ENCODE assay signal across 8 cellular contexts in the genomic region with DNA sequence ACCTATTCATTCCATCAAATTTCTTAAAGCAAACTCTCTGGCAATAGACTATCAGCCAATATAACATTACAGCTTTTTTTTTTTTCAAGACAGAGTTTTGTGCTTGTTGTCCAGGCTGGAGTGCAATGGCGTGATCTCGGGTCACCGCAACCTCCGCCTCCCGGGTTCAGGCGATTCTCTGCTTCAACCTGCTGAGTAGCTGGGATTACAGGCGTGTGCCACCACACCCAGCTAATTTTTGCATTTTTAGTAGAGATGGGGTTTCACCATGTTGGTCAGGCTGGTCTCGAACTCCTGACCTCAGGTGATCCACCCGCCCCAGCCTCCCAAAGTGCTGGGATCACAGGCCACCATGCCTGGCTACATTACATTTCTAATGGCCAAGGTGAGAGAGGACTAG. TPM values are rescaled to one million over a fixed set of nuclear protein-coding genes. Genes with fewer than 3 reads are reported as not detected.
DNase-seq lines count a peak whose midpoint lies in the region; ATAC-seq, FAIRE-seq and TF ChIP-seq lines count a peak whose summit lies in the region.
"Not testable (repeated sequence)": the region's sequence is repeated elsewhere in the genome, so short reads cannot be mapped to it uniquely, and the experiment has no call there.

No MANE protein-coding gene starts in this region.

- peak overlapping the region; percentile 99 for H3K27ac ChIP-seq in CD4-positive, CD25-positive, alpha-beta regulatory T cell (ENCODE audit: insufficient read depth, low read length, poor library complexity, severe bottlenecking)
- H3K27ac ChIP-seq in KOPT-K1 (ENCODE audit: low read depth, low read length, poor library complexity, severe bottlenecking): peak overlapping the region; percentile 81
- peak overlapping the region; percentile 74 for H3K27ac ChIP-seq in WERI-Rb-1
- not testable (repeated sequence) for H3K27ac ChIP-seq in HepG2 (ENCODE audit: extremely low read length, insufficient read depth, low read length)
- peak overlapping the region; percentile 81 to 91 (median 85) for H3K27ac ChIP-seq in stomach

- H3K4me3 Mint-ChIP-seq in CD4-positive, CD25-positive, alpha-beta regulatory T cell: peak overlapping the region; percentile 25 to 80 (median 64)
- peak overlapping the region; percentile 62 for H3K4me3 Mint-ChIP-seq in activated T-cell treated with anti-CD3 and anti-CD28 coated beads, Interleukin-2, amount 50 U/mL, for 4 hours
- H3K4me3 Mint-ChIP-seq in activated naive CD8-positive, alpha-beta T cell treated with anti-CD3 and anti-CD28 coated beads, Interleukin-2, amount 10 ng/mL, durations not matched to agents 7 days and 5 days: peak overlapping the region; percentile 77
- not testable (repeated sequence) for H3K4me3 Mint-ChIP-seq in progenitor cell of endocrine pancreas (ENCODE audit: low read depth)

- not testable (repeated sequence) for BruUV-seq in HepG2 (replicated peaks; lab: Mats Ljungman, UMichigan)

- H3K9me3 ChIP-seq in CD4-positive, CD25-positive, alpha-beta regulatory T cell (ENCODE audit: control insufficient read depth in 2 of 2, low read length in 2 of 2); KOPT-K1 (ENCODE audit: insufficient read depth, low read length, poor library complexity, severe bottlenecking); WERI-Rb-1 (ENCODE audit: severe bottlenecking); HepG2 (ENCODE audit: low read length); stomach: not testable (repeated sequence)

- intact Hi-C loops in HepG2 (cut with micrococcal nuclease; ENCODE audit: unreplicated experiment); stomach (cut with DNase I; ENCODE audit: low total_unique reads): not testable (repeated sequence)

- not testable (repeated sequence) for H3K27me3 ChIP-seq in CD4-positive, CD25-positive, alpha-beta regulatory T cell (ENCODE audit: control insufficient read depth, insufficient read depth, low read length); WERI-Rb-1 (ENCODE audit: insufficient read depth, low read depth, severe bottlenecking); HepG2 (ENCODE audit: control insufficient read depth in 1 of 2, insufficient read depth in 2 of 2, low read length in 2 of 2); stomach

- not testable (repeated sequence) for FAIRE-seq in HepG2 (lab: Jason Lieb, UNC)

- POLR2A ChIA-PET in activated naive CD8-positive, alpha-beta T cell treated with anti-CD3 and anti-CD28 coated beads, Interleukin-2, amount 10 ng/mL, durations not matched to agents 7 days and 5 days (lab: Charles Lee): interaction anchor here (0.7 to 13.1 kb wide), 11 partner anchors 8 to 652 kb away, joined by 3 to 315 read pairs (median 5); partner anchors contain the start of gene OXA1L
- POLR2A ChIA-PET in HepG2 (lab: Yijun Ruan, JAX): not testable (repeated sequence)

- not testable (repeated sequence) for DNase-seq in CD4-positive, CD25-positive, alpha-beta regulatory T cell; WERI-Rb-1; activated T-cell treated with anti-CD3 and anti-CD28 coated beads, Interleukin-2, amount 50 U/mL, for 4 hours; HepG2 (ENCODE audit: low spot score); progenitor cell of endocrine pancreas (ENCODE audit: low spot score, unreplicated experiment); stomach
- peak; percentile 28 for DNase-seq in activated naive CD8-positive, alpha-beta T cell treated with anti-CD3 and anti-CD28 coated beads, Interleukin-2, amount 10 ng/mL, durations not matched to agents 7 days and 5 days

- H3K9ac ChIP-seq in HepG2 (ENCODE audit: insufficient read depth, low read depth, low read length): not testable (repeated sequence)

- not testable (repeated sequence) for TF ChIP-seq POLR2A in HepG2 (IDR thresholded peaks at IDR 0.05; ENCODE audit: insufficient read depth in 1 of 2, low read depth in 2 of 2, low read length in 2 of 2); stomach (IDR thresholded peaks at IDR 0.05)

- not testable (repeated sequence) for H3K27me3 Mint-ChIP-seq in CD4-positive, CD25-positive, alpha-beta regulatory T cell; activated T-cell treated with anti-CD3 and anti-CD28 coated beads, Interleukin-2, amount 50 U/mL, for 4 hours (ENCODE audit: low read depth); activated naive CD8-positive, alpha-beta T cell treated with anti-CD3 and anti-CD28 coated beads, Interleukin-2, amount 10 ng/mL, durations not matched to agents 7 days and 5 days; progenitor cell of endocrine pancreas

- H3K4me2 ChIP-seq in HepG2 (ENCODE audit: low read depth, low read length): not testable (repeated sequence)

- H3K27ac Mint-ChIP-seq in CD4-positive, CD25-positive, alpha-beta regulatory T cell: peak overlapping the region; percentile 97 to 100 (median 100)
- peak overlapping the region; percentile 85 for H3K27ac Mint-ChIP-seq in activated naive CD8-positive, alpha-beta T cell treated with anti-CD3 and anti-CD28 coated beads, Interleukin-2, amount 10 ng/mL, durations not matched to agents 7 days and 5 days
- peak overlapping the region; percentile 24 for H3K27ac Mint-ChIP-seq in progenitor cell of endocrine pancreas

- peaks cover 20% of the 10 kb centered on the region for H3K36me3 Mint-ChIP-seq in CD4-positive, CD25-positive, alpha-beta regulatory T cell
- peaks cover 33% of the 10 kb centered on the region for H3K36me3 Mint-ChIP-seq in activated T-cell treated with anti-CD3 and anti-CD28 coated beads, Interleukin-2, amount 50 U/mL, for 4 hours (ENCODE audit: insufficient read depth)
- H3K36me3 Mint-ChIP-seq in activated naive CD8-positive, alpha-beta T cell treated with anti-CD3 and anti-CD28 coated beads, Interleukin-2, amount 10 ng/mL, durations not matched to agents 7 days and 5 days: peaks cover 19% of the 10 kb centered on the region
- H3K36me3 Mint-ChIP-seq in progenitor cell of endocrine pancreas (ENCODE audit: insufficient read depth): peaks cover 14% of the 10 kb centered on the region

- peaks cover 25% of the 10 kb centered on the region for H3K79me2 ChIP-seq in HepG2 (ENCODE audit: insufficient read depth, low read length)

- H2AFZ ChIP-seq in HepG2 (ENCODE audit: low read length): not testable (repeated sequence)

- CTCF ChIA-PET in HepG2 (lab: Yijun Ruan, JAX; ENCODE audit: low intra/inter-chr PET ratio, low total read pairs): interaction anchor here (5.5 kb wide), 1 partner anchor 7 kb away, joined by 142 read pairs; no protein-coding TSS in a partner anchor

- H4K20me1 ChIP-seq in HepG2 (ENCODE audit: insufficient read depth, low read length): not testable (repeated sequence)

- in situ Hi-C loops in HepG2 (cut with HindIII; ENCODE audit: extremely low pct_ligation_motif_present, low pct_unique_long_range_greater_than_20kb): not testable (repeated sequence)

- peaks cover 21 to 93% (median 65%) of the 10 kb centered on the region in 4 donors for H3K4me1 Mint-ChIP-seq in CD4-positive, CD25-positive, alpha-beta regulatory T cell
- H3K4me1 Mint-ChIP-seq in activated T-cell treated with anti-CD3 and anti-CD28 coated beads, Interleukin-2, amount 50 U/mL, for 4 hours (ENCODE audit: low read depth): peaks cover 88% of the 10 kb centered on the region
- peaks cover 73% of the 10 kb centered on the region for H3K4me1 Mint-ChIP-seq in activated naive CD8-positive, alpha-beta T cell treated with anti-CD3 and anti-CD28 coated beads, Interleukin-2, amount 10 ng/mL, durations not matched to agents 7 days and 5 days
- peaks cover 28% of the 10 kb centered on the region for H3K4me1 Mint-ChIP-seq in progenitor cell of endocrine pancreas (ENCODE audit: low read depth)

- TF ChIP-seq RAD21 in HepG2 (CRISPR knock-in tag; IDR thresholded peaks at IDR 0.05): not testable (repeated sequence)

- not testable (repeated sequence) for H3K36me3 ChIP-seq in CD4-positive, CD25-positive, alpha-beta regulatory T cell (ENCODE audit: control insufficient read depth, insufficient read depth, low read length)
- peaks cover 39% of the 10 kb centered on the region for H3K36me3 ChIP-seq in KOPT-K1 (ENCODE audit: insufficient read depth, low read length)
- H3K36me3 ChIP-seq in WERI-Rb-1: peaks cover 15% of the 10 kb centered on the region
- peaks cover 36 to 63% of the 10 kb centered on the region in 2 experiments for H3K36me3 ChIP-seq in HepG2 (replicated peaks in 1 of 2; ENCODE audit: control insufficient read depth in 1 of 2, insufficient read depth in 2 of 2, low read length in 2 of 2)
- H3K36me3 ChIP-seq in stomach: peaks cover 7 to 48% (median 28%) of the 10 kb centered on the region in 4 donors

- not testable (repeated sequence) for ATAC-seq in CD4-positive, CD25-positive, alpha-beta regulatory T cell (ENCODE audit: low read depth in 2 of 2); activated T-cell treated with anti-CD3 and anti-CD28 coated beads, Interleukin-2, amount 50 U/mL, for 4 hours; activated naive CD8-positive, alpha-beta T cell treated with anti-CD3 and anti-CD28 coated beads, Interleukin-2, amount 10 ng/mL, durations not matched to agents 7 days and 5 days (ENCODE audit: low read depth); HepG2

- over 99% methylated on average over 9 of the region's 9 CpGs for WGBS in HepG2 (ENCODE audit: low lambda C conversion rate)
- WGBS in stomach, 5 donors: 35 to 59% (median 56%) methylated on average over 9 of the region's 9 CpGs

- not testable (repeated sequence) for H3K9me3 Mint-ChIP-seq in CD4-positive, CD25-positive, alpha-beta regulatory T cell; activated T-cell treated with anti-CD3 and anti-CD28 coated beads, Interleukin-2, amount 50 U/mL, for 4 hours; activated naive CD8-positive, alpha-beta T cell treated with anti-CD3 and anti-CD28 coated beads, Interleukin-2, amount 10 ng/mL, durations not matched to agents 7 days and 5 days; progenitor cell of endocrine pancreas (ENCODE audit: low read depth)

- H3K4me1 ChIP-seq in CD4-positive, CD25-positive, alpha-beta regulatory T cell (ENCODE audit: control insufficient read depth, insufficient read depth, low read length, poor library complexity, severe bottlenecking): peaks cover 97% of the 10 kb centered on the region
- H3K4me1 ChIP-seq in HepG2 (ENCODE audit: insufficient read depth, low read length) (peaks cover 25% of the 10 kb centered on the region), stomach (peaks cover 71 to 100% (median 84%) of the 10 kb centered on the region in 4 donors)

- not testable (repeated sequence) for TF ChIP-seq CTCF in WERI-Rb-1 (IDR thresholded peaks at IDR 0.05; ENCODE audit: low read depth, low read length); HepG2 (CRISPR knock-in tag; IDR thresholded peaks at IDR 0.05); progenitor cell of endocrine pancreas (IDR thresholded peaks at IDR 0.05; ENCODE audit: unreplicated experiment); stomach (IDR thresholded peaks at IDR 0.05)

- not testable (repeated sequence) for TF ChIP-seq EP300 in HepG2 (IDR thresholded peaks at IDR 0.05; ENCODE audit: low read depth in 2 of 2, low read length in 2 of 2); HepG2 (CRISPR knock-in tag; IDR thresholded peaks at IDR 0.05; ENCODE audit: borderline replicate concordance); stomach (IDR thresholded peaks at IDR 0.05)

- H3K4me3 ChIP-seq in CD4-positive, CD25-positive, alpha-beta regulatory T cell (ENCODE audit: low read depth, low read length): peak overlapping the region; percentile 80
- H3K4me3 ChIP-seq in WERI-Rb-1 (ENCODE audit: low read depth, low read length); HepG2 (replicated peaks in 1 of 3; ENCODE audit: insufficient read depth in 1 of 3, low read depth in 2 of 3, low read length in 3 of 3); stomach: not testable (repeated sequence)

RNA-seq across cellular contexts. Expression of gene DAD1, which starts 22.8 kb away (rescaled TPM):
- total RNA-seq in CD4-positive, CD25-positive, alpha-beta regulatory T cell: 81.8 TPM
- polyA plus RNA-seq in CD4-positive, CD25-positive, alpha-beta regulatory T cell: 100 to 1,000 TPM; 630 to 720 (median 697) TPM
- 100 to 1,000 TPM; 287 to 323 (median 300) TPM for total RNA-seq in activated T-cell treated with anti-CD3 and anti-CD28 coated beads, Interleukin-2, amount 50 U/mL, for 4 hours
- total RNA-seq in activated naive CD8-positive, alpha-beta T cell treated with anti-CD3 and anti-CD28 coated beads, Interleukin-2, amount 10 ng/mL, durations not matched to agents 7 days and 5 days: 100 to 1,000 TPM; 124 to 148 TPM
- total RNA-seq in HepG2 (2016; rRNA removed; fragmentation: Illumina TruSeq; extraction: Trizol): 385 and 558 TPM in 2 replicates
- total RNA-seq in HepG2 (2016; cell fraction: cytosol; rRNA removed; fragmentation: Illumina TruSeq; extraction: Trizol; ENCODE audit: low read depth): 148 and 149 TPM in 2 replicates
- total RNA-seq in HepG2 (2016; cell fraction: insoluble cytoplasmic fraction; rRNA removed; fragmentation: Illumina TruSeq; extraction: Trizol): 449 and 577 TPM in 2 replicates
- total RNA-seq in HepG2 (2016; cell fraction: membrane; rRNA removed; fragmentation: Illumina TruSeq; extraction: Trizol): 133 and 150 TPM in 2 replicates
- 382 and 439 TPM in 2 replicates for total RNA-seq in HepG2 (2016; cell fraction: nucleus; rRNA removed; fragmentation: Illumina TruSeq; extraction: Trizol)
- 508 and 626 TPM in 2 replicates for polyA plus RNA-seq in HepG2 (2011; rRNA removed)
- 1,110 and 1,232 TPM in 2 replicates for polyA plus RNA-seq in HepG2 (2011; cell fraction: cytosol; rRNA removed)
- 187 and 222 TPM in 2 replicates for polyA plus RNA-seq in HepG2 (2011; cell fraction: nucleus; rRNA removed)
- 327 and 493 TPM in 2 replicates for polyA plus RNA-seq in HepG2 (2012)
- polyA plus RNA-seq in HepG2 (2016; cell fraction: cytosol; fragmentation: Illumina TruSeq; extraction: Trizol; ENCODE audit: low read depth): 141 and 152 TPM in 2 replicates
- polyA plus RNA-seq in HepG2 (2016; cell fraction: insoluble cytoplasmic fraction; fragmentation: Illumina TruSeq; extraction: Trizol; ENCODE audit: low read depth): 395 and 434 TPM in 2 replicates
- 122 and 125 TPM in 2 replicates for polyA plus RNA-seq in HepG2 (2016; cell fraction: membrane; fragmentation: Illumina TruSeq; extraction: Trizol; ENCODE audit: low read depth)
- polyA plus RNA-seq in HepG2 (2016; cell fraction: nucleus; fragmentation: Illumina TruSeq; extraction: Trizol; ENCODE audit: insufficient read depth, low read depth): 602 and 624 TPM in 2 replicates
- polyA minus RNA-seq in HepG2 (2011; rRNA and poly(A)+ RNA removed; ENCODE audit: low replicate concordance): 261 and 460 TPM in 2 replicates
- 132 TPM in 2 replicates for polyA minus RNA-seq in HepG2 (2011; cell fraction: cytosol; rRNA and poly(A)+ RNA removed)
- 79.2 and 94.7 TPM in 2 replicates for polyA minus RNA-seq in HepG2 (2011; cell fraction: nucleus; rRNA and poly(A)+ RNA removed)
- 149 and 150 TPM in 2 replicates for total RNA-seq in progenitor cell of endocrine pancreas
- 100 to 1,000 TPM in 2 of 5 donors, 10 to 100 TPM in 2, not detected in 1; 36.8 to 191 (median 80.8) TPM for total RNA-seq in stomach
- polyA plus RNA-seq in stomach: 100 to 1,000 TPM; 172 to 236 (median 202) TPM

RNA-seq across cellular contexts. Expression of gene ABHD4, which starts 31.8 kb away (rescaled TPM):
- total RNA-seq in CD4-positive, CD25-positive, alpha-beta regulatory T cell: 10.1 TPM
- 10 to 100 TPM; 10.2 to 13.4 (median 11.1) TPM for polyA plus RNA-seq in CD4-positive, CD25-positive, alpha-beta regulatory T cell
- total RNA-seq in activated T-cell treated with anti-CD3 and anti-CD28 coated beads, Interleukin-2, amount 50 U/mL, for 4 hours: 1 to 10 TPM; 1.9 to 3.9 (median 2.1) TPM
- 10 to 100 TPM; 13.0 to 17.9 TPM for total RNA-seq in activated naive CD8-positive, alpha-beta T cell treated with anti-CD3 and anti-CD28 coated beads, Interleukin-2, amount 10 ng/mL, durations not matched to agents 7 days and 5 days
- total RNA-seq in HepG2 (2016; rRNA removed; fragmentation: Illumina TruSeq; extraction: Trizol) (16.1 and 22.8 TPM in 2 replicates), progenitor cell of endocrine pancreas (25.6 and 30.5 TPM in 2 replicates), stomach (100 to 1,000 TPM in 1 of 5 donors, 10 to 100 TPM in 4; 12.2 to 130 (median 27.7) TPM)
- total RNA-seq in HepG2 (2016; cell fraction: cytosol; rRNA removed; fragmentation: Illumina TruSeq; extraction: Trizol; ENCODE audit: low read depth): 1.9 and 2.6 TPM in 2 replicates
- 13.5 and 23.6 TPM in 2 replicates for total RNA-seq in HepG2 (2016; cell fraction: insoluble cytoplasmic fraction; rRNA removed; fragmentation: Illumina TruSeq; extraction: Trizol)
- total RNA-seq in HepG2 (2016; cell fraction: membrane; rRNA removed; fragmentation: Illumina TruSeq; extraction: Trizol): 5.5 and 6.1 TPM in 2 replicates
- 15.3 and 18.4 TPM in 2 replicates for total RNA-seq in HepG2 (2016; cell fraction: nucleus; rRNA removed; fragmentation: Illumina TruSeq; extraction: Trizol)
- polyA plus RNA-seq in HepG2 (2011; rRNA removed) (47.5 and 48.1 TPM in 2 replicates), stomach (10 to 100 TPM; 14.8 to 24.3 (median 17.0) TPM)
- polyA plus RNA-seq in HepG2 (2011; cell fraction: cytosol; rRNA removed): 40.5 and 42.2 TPM in 2 replicates
- polyA plus RNA-seq in HepG2 (2011; cell fraction: nucleus; rRNA removed): 28.4 and 31.8 TPM in 2 replicates
- polyA plus RNA-seq in HepG2 (2012): 28.4 and 31.9 TPM in 2 replicates
- polyA plus RNA-seq in HepG2 (2016; cell fraction: cytosol; fragmentation: Illumina TruSeq; extraction: Trizol; ENCODE audit: low read depth): 4.3 and 5.4 TPM in 2 replicates
- 31.7 and 36.0 TPM in 2 replicates for polyA plus RNA-seq in HepG2 (2016; cell fraction: insoluble cytoplasmic fraction; fragmentation: Illumina TruSeq; extraction: Trizol; ENCODE audit: low read depth)
- polyA plus RNA-seq in HepG2 (2016; cell fraction: membrane; fragmentation: Illumina TruSeq; extraction: Trizol; ENCODE audit: low read depth): 10.4 and 12.8 TPM in 2 replicates
- 27.4 and 28.0 TPM in 2 replicates for polyA plus RNA-seq in HepG2 (2016; cell fraction: nucleus; fragmentation: Illumina TruSeq; extraction: Trizol; ENCODE audit: insufficient read depth, low read depth)
- polyA minus RNA-seq in HepG2 (2011; rRNA and poly(A)+ RNA removed; ENCODE audit: low replicate concordance): 45.6 and 63.5 TPM in 2 replicates
- 14.6 and 19.0 TPM in 2 replicates for polyA minus RNA-seq in HepG2 (2011; cell fraction: cytosol; rRNA and poly(A)+ RNA removed)
- polyA minus RNA-seq in HepG2 (2011; cell fraction: nucleus; rRNA and poly(A)+ RNA removed): 26.9 and 36.6 TPM in 2 replicates

Comparison
In these comparisons a context has a peak if more than half of its experiments do, and no peak if none do; other contexts are left out.
1. H3K27ac Mint-ChIP-seq: peak in every context shown above with its lines; median percentile 100 in CD4-positive, CD25-positive, alpha-beta regulatory T cell; 85 in activated naive CD8-positive, alpha-beta T cell treated with anti-CD3 and anti-CD28 coated beads, Interleukin-2, amount 10 ng/mL, durations not matched to agents 7 days and 5 days; 24 in progenitor cell of endocrine pancreas.